Comparison of ENCODE assay signal across 11 cellular contexts in the genomic region with DNA sequence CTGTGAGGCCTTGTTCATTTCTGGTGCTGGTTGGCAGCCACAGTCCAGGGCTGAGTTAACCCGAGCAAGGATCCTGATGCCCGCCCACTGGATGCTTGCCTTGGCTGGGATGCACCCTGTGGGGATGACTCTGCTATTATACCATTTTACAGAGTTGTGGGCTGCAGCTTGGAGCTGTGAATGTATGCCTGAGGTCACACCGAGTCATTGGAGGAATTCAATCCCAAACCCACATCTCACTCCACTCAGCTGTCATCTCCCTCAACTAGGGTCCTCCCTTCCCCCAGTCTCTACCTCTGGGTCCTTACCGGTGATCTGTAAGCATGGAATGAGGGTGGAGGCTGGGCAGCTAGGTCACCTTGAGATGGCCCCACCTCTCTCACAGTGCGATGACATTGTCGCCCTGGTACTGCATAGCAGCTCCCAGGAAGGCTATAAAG. TPM values are rescaled to one million over a fixed set of nuclear protein-coding genes. Genes with fewer than 3 reads are reported as not detected.
DNase-seq lines count a peak whose midpoint lies in the region; ATAC-seq and TF ChIP-seq lines count a peak whose summit lies in the region.
"Had no signal": no experiment of that assay in that cellular context is flagged by ENCODE, and none has a peak within 500 bp of the region (broad histone marks: within the 10 kb centered on the region; RNA-seq: fewer than 3 reads in every experiment).

No MANE protein-coding gene starts in this region.

- H3K27ac ChIP-seq in upper lobe of right lung = no peak overlapping the region
- no peak overlapping the region for H3K27ac ChIP-seq in lower lobe of right lung

- peak overlapping the region; percentile 19 for H3K27ac Mint-ChIP-seq in activated naive CD4-positive, alpha-beta T cell treated with anti-CD3 and anti-CD28 coated beads, Interleukin-2, amount 10 ng/mL, durations not matched to agents 7 days and 5 days
- H3K27ac Mint-ChIP-seq in activated T-helper 2 cell treated with anti-CD3 and anti-CD28 coated beads, Interferon-gamma antibody, Interleukin-2, Interleukin-4, amounts not matched to agents 10 μg/mL and 5 μg/mL and 100 μg/mL, durations not matched to agents 14 hours and 24 hours and 36 hours = peak overlapping the region; percentile 57
- H3K27ac Mint-ChIP-seq in mesothelial cell of epicardium = no peak overlapping the region

- H3K4me3 Mint-ChIP-seq in activated naive CD4-positive, alpha-beta T cell treated with anti-CD3 and anti-CD28 coated beads, Interleukin-2, amount 10 ng/mL, durations not matched to agents 7 days and 5 days = no peak overlapping the region
- no peak overlapping the region for H3K4me3 Mint-ChIP-seq in activated T-helper 2 cell treated with anti-CD3 and anti-CD28 coated beads, Interferon-gamma antibody, Interleukin-2, Interleukin-4, amounts not matched to agents 10 μg/mL and 5 μg/mL and 100 μg/mL, durations not matched to agents 14 hours and 24 hours and 36 hours (ENCODE audit: low read depth)
- H3K4me3 Mint-ChIP-seq in mesothelial cell of epicardium = no peak overlapping the region

- H3K36me3 Mint-ChIP-seq in activated naive CD4-positive, alpha-beta T cell treated with anti-CD3 and anti-CD28 coated beads, Interleukin-2, amount 10 ng/mL, durations not matched to agents 7 days and 5 days = peaks cover 49% of the 10 kb centered on the region
- H3K36me3 Mint-ChIP-seq in activated T-helper 2 cell treated with anti-CD3 and anti-CD28 coated beads, Interferon-gamma antibody, Interleukin-2, Interleukin-4, amounts not matched to agents 10 μg/mL and 5 μg/mL and 100 μg/mL, durations not matched to agents 14 hours and 24 hours and 36 hours (ENCODE audit: low read depth) = peaks cover 66% of the 10 kb centered on the region
- peaks cover 6% of the 10 kb centered on the region for H3K36me3 Mint-ChIP-seq in mesothelial cell of epicardium

- H3K4me1 ChIP-seq in upper lobe of right lung = peaks cover 5% of the 10 kb centered on the region
- H3K4me1 ChIP-seq in lower lobe of right lung = peaks cover 9% of the 10 kb centered on the region

- no peak for TF ChIP-seq CTCF in upper lobe of right lung (IDR thresholded peaks at IDR 0.05)
- TF ChIP-seq CTCF in lower lobe of right lung (IDR thresholded peaks at IDR 0.05) = no peak
- no peak for TF ChIP-seq CTCF in mesothelial cell of epicardium (IDR thresholded peaks at IDR 0.05; ENCODE audit: unreplicated experiment)

- DNase-seq in activated naive CD4-positive, alpha-beta T cell treated with anti-CD3 and anti-CD28 coated beads, Interleukin-2, amount 10 ng/mL, durations not matched to agents 7 days and 5 days = no peak
- no peak for DNase-seq in activated naive CD4-positive, alpha-beta T cell treated with Interleukin-2 at 50 U/mL for 16 hours
- no peak for DNase-seq in activated T-helper 2 cell treated with anti-CD3 and anti-CD28 coated beads, Interferon-gamma antibody, Interleukin-2, Interleukin-4, amounts not matched to agents 10 μg/mL and 5 μg/mL and 100 μg/mL, durations not matched to agents 14 hours and 24 hours and 36 hours (ENCODE audit: low spot score)
- DNase-seq in left cardiac atrium (no peak), upper lobe of right lung (no peak), lower lobe of right lung (no peak), NCI-H1048 (lab: John Stamatoyannopoulos, UW) (no peak), mesothelial cell of epicardium (ENCODE audit: low spot score in 2 of 2, unreplicated experiment in 2 of 2) (no peak)
- DNase-seq: NCI-H2171; stimulated activated CD8-positive, alpha-beta memory T cell treated with anti-CD3 and anti-CD28 coated beads, Interleukin-4, amount 100 ng/mL, for 48 hours; SW 1271 had no signal

- CTCF ChIA-PET in activated naive CD4-positive, alpha-beta T cell treated with anti-CD3 and anti-CD28 coated beads, Interleukin-2, amount 10 ng/mL, durations not matched to agents 7 days and 5 days (lab: Charles Lee) = interaction anchor here (0.8 to 1.2 kb wide), 2 partner anchors 25 to 97 kb away, joined by 3 read pairs; no protein-coding TSS in a partner anchor

- H3K27me3 Mint-ChIP-seq in activated naive CD4-positive, alpha-beta T cell treated with anti-CD3 and anti-CD28 coated beads, Interleukin-2, amount 10 ng/mL, durations not matched to agents 7 days and 5 days = no peaks in the 10 kb centered on the region
- H3K27me3 Mint-ChIP-seq in activated T-helper 2 cell treated with anti-CD3 and anti-CD28 coated beads, Interferon-gamma antibody, Interleukin-2, Interleukin-4, amounts not matched to agents 10 μg/mL and 5 μg/mL and 100 μg/mL, durations not matched to agents 14 hours and 24 hours and 36 hours (ENCODE audit: low read depth) = no peaks in the 10 kb centered on the region
- no peaks in the 10 kb centered on the region for H3K27me3 Mint-ChIP-seq in mesothelial cell of epicardium (ENCODE audit: low read depth)

- H3K4me1 Mint-ChIP-seq in activated naive CD4-positive, alpha-beta T cell treated with anti-CD3 and anti-CD28 coated beads, Interleukin-2, amount 10 ng/mL, durations not matched to agents 7 days and 5 days = peaks cover 41% of the 10 kb centered on the region
- peaks cover 31% of the 10 kb centered on the region for H3K4me1 Mint-ChIP-seq in activated T-helper 2 cell treated with anti-CD3 and anti-CD28 coated beads, Interferon-gamma antibody, Interleukin-2, Interleukin-4, amounts not matched to agents 10 μg/mL and 5 μg/mL and 100 μg/mL, durations not matched to agents 14 hours and 24 hours and 36 hours (ENCODE audit: low read depth)
- peaks cover 20% of the 10 kb centered on the region for H3K4me1 Mint-ChIP-seq in mesothelial cell of epicardium

- peak; percentile 27 to 67 for ATAC-seq in left cardiac atrium
- ATAC-seq in upper lobe of right lung = peak; percentile 4
- no peak for ATAC-seq in lower lobe of right lung

- H3K9me3 Mint-ChIP-seq in activated naive CD4-positive, alpha-beta T cell treated with anti-CD3 and anti-CD28 coated beads, Interleukin-2, amount 10 ng/mL, durations not matched to agents 7 days and 5 days = no peaks in the 10 kb centered on the region
- no peaks in the 10 kb centered on the region for H3K9me3 Mint-ChIP-seq in activated T-helper 2 cell treated with anti-CD3 and anti-CD28 coated beads, Interferon-gamma antibody, Interleukin-2, Interleukin-4, amounts not matched to agents 10 μg/mL and 5 μg/mL and 100 μg/mL, durations not matched to agents 14 hours and 24 hours and 36 hours
- no peaks in the 10 kb centered on the region for H3K9me3 Mint-ChIP-seq in mesothelial cell of epicardium

- H3K9me3 ChIP-seq in upper lobe of right lung = no peaks in the 10 kb centered on the region
- H3K9me3 ChIP-seq in lower lobe of right lung = no peaks in the 10 kb centered on the region

- intact Hi-C loops in activated T-helper 2 cell treated with anti-CD3 and anti-CD28 coated beads, Interferon-gamma antibody, Interleukin-2, Interleukin-4, amounts not matched to agents 10 μg/mL and 5 μg/mL and 100 μg/mL, durations not matched to agents 14 hours and 24 hours and 36 hours (cut with micrococcal nuclease) = no loop called here
- intact Hi-C loops in left cardiac atrium (cut with DNase I) = no loop called here
- intact Hi-C loops in upper lobe of right lung (cut with DNase I) = no loop called here
- intact Hi-C loops in lower lobe of right lung (cut with DNase I) = no loop called here

- H3K27me3 ChIP-seq in upper lobe of right lung (no peaks in the 10 kb centered on the region), lower lobe of right lung (ENCODE audit: low read depth) (no peaks in the 10 kb centered on the region)

- H3K36me3 ChIP-seq in upper lobe of right lung = peaks cover 42% of the 10 kb centered on the region
- peaks cover 48% of the 10 kb centered on the region for H3K36me3 ChIP-seq in lower lobe of right lung

- H3K4me3 ChIP-seq in upper lobe of right lung (no peak overlapping the region), lower lobe of right lung (no peak overlapping the region)

RNA-seq across cellular contexts. Expression of a gene that starts 22.1 kb away (rescaled TPM):
- total RNA-seq in activated T-helper 2 cell treated with anti-CD3 and anti-CD28 coated beads, Interferon-gamma antibody, Interleukin-2, Interleukin-4, amounts not matched to agents 10 μg/mL and 5 μg/mL and 100 μg/mL, durations not matched to agents 14 hours and 24 hours and 36 hours = 178 and 190 TPM in 2 replicates
- total RNA-seq in left cardiac atrium (100 to 1,000 TPM; 170 to 177 TPM), upper lobe of right lung (60.8 TPM), lower lobe of right lung (68.6 TPM), mesothelial cell of epicardium (33.6 to 36.8 TPM (median 35.9 TPM) in 3 replicates)

RNA-seq across cellular contexts. Expression of a gene that starts 27.5 kb away (rescaled TPM):
- 351 and 355 TPM in 2 replicates for total RNA-seq in activated T-helper 2 cell treated with anti-CD3 and anti-CD28 coated beads, Interferon-gamma antibody, Interleukin-2, Interleukin-4, amounts not matched to agents 10 μg/mL and 5 μg/mL and 100 μg/mL, durations not matched to agents 14 hours and 24 hours and 36 hours
- total RNA-seq in left cardiac atrium (10 to 100 TPM in 1 of 2 donors, 1 to 10 TPM in 1; 10.0 to 41.9 TPM), upper lobe of right lung (71.6 TPM), lower lobe of right lung (48.8 TPM), mesothelial cell of epicardium (15.2 to 16.7 TPM (median 15.2 TPM) in 3 replicates)

RNA-seq across cellular contexts. Expression of a gene that starts 35.7 kb away (rescaled TPM):
- 1.1 and 1.4 TPM in 2 replicates for total RNA-seq in activated T-helper 2 cell treated with anti-CD3 and anti-CD28 coated beads, Interferon-gamma antibody, Interleukin-2, Interleukin-4, amounts not matched to agents 10 μg/mL and 5 μg/mL and 100 μg/mL, durations not matched to agents 14 hours and 24 hours and 36 hours
- total RNA-seq in left cardiac atrium (1 to 10 TPM; 2.8 to 3.8 TPM), upper lobe of right lung (2.7 TPM), lower lobe of right lung (1.5 TPM), mesothelial cell of epicardium (21.0 to 21.6 TPM (median 21.4 TPM) in 3 replicates)

Comparison
In these comparisons a context has a peak if more than half of its experiments do, and no peak if none do; other contexts are left out.
1. ATAC-seq: peak in left cardiac atrium (2 of 2) and upper lobe of right lung (single experiment); none in lower lobe of right lung (0 of 2).